ENCODE assay signal across 24 cellular contexts in the genomic region with DNA sequence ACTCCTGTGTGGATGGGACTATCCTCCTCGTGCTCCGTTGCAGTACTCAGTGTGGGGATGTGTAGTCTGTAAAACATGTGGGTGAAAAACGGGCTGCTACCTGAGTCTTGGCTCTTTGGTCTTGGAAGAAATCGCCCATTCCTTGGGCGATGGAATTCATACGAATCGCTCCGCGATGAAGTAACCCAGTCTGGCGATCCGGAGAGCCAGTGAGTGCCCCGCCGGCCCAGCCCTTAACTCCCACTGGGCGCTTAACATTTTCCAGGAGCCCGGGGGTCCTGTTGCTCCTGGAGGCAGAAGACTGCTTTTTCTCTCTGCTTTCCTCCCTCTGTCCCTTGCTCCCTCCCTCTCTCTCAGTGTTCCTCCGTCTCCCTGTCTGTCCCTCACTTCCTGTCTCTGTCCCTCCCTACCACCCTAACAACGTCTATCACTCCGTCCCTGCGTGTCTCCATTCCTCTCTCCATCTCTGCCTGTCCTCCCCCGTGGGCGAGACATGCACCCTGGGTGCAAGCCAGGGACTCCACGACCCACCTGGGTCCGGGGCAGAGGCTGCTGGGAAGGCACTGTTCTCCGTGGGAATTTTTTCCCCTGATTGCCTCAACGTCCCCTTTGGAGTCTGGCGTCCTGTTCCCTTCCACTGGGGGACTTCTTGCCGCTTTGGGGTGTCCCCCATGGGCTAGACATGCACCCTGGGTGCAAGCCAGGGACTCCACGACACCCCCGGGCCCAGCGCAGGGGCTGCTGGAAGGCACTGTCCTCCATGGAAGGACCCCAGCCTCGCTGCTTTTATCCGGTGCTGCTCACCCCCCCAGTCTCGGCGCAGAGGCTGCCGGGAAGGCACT.
A peak's percentile ranks its signal among the peaks of the same experiment; 100 is the strongest.
DNase-seq lines count a peak whose midpoint lies in the region; ATAC-seq, FAIRE-seq and TF ChIP-seq lines count a peak whose summit lies in the region.
"Had no signal": no experiment of that assay in that cellular context is flagged by ENCODE, and none has a peak within 500 bp of the region (broad histone marks: within the 10 kb centered on the region; RNA-seq: fewer than 3 reads in every experiment).

No MANE protein-coding gene starts in this region.

- no peak for FAIRE-seq in K562 (lab: Jason Lieb, UNC)
- FAIRE-seq: A549, GM12878, GM19239 had no signal

- H3K4me3 Mint-ChIP-seq in activated CD8-positive, alpha-beta memory T cell treated with anti-CD3 and anti-CD28 coated beads, Interleukin-2, amount 10 ng/mL, durations not matched to agents 7 days and 5 days: no peak overlapping the region
- H3K4me3 Mint-ChIP-seq: CD14-positive monocyte; CD4-positive, alpha-beta T cell; CD8-positive, alpha-beta memory T cell; GM23338; HFFc6 had no signal

- H3K27ac ChIP-seq in K562 (ENCODE audit: extremely low read depth, low read depth, low read length): no peak overlapping the region
- H3K27ac ChIP-seq in neuronal stem cell (replicated peaks; ENCODE audit: low read length): no peak overlapping the region
- H3K27ac ChIP-seq in testis: no peak overlapping the region
- H3K27ac ChIP-seq: 22Rv1; A549; BLaER1 treated with 17β-estradiol and CSF1 and Interleukin-3, amounts not matched to agents 10 nM and 100 nM had no signal

- intact Hi-C loops in K562 (cut with micrococcal nuclease): loop anchor here (10.0 kb wide), 1 partner anchor 414 kb away; no protein-coding TSS in a partner anchor
- intact Hi-C loops in testis (cut with DNase I; ENCODE audit: low total_unique reads): no loop called here

- H3K4me2 ChIP-seq in K562 (ENCODE audit: insufficient read depth, low read length): no peak overlapping the region
- no peak overlapping the region for H3K4me2 ChIP-seq in neuronal stem cell (ENCODE audit: insufficient read depth, low read length, poor library complexity, severe bottlenecking)
- H3K4me2 ChIP-seq: A549; BLaER1 treated with 17β-estradiol and CSF1 and Interleukin-3, amounts not matched to agents 10 nM and 100 nM; GM23338 had no signal

- POLR2A ChIA-PET in K562 (lab: Yijun Ruan, JAX): no interaction called here

- H2AK5ac ChIP-seq in neuronal stem cell (ENCODE audit: low read depth, low read length): no peak overlapping the region

- H3K79me2 ChIP-seq in K562 (ENCODE audit: control insufficient read depth, insufficient read depth, low read length): no peaks in the 10 kb centered on the region

- no peak overlapping the region for H4K91ac ChIP-seq in neuronal stem cell (ENCODE audit: low read depth, low read length, poor library complexity)

- TF ChIP-seq POLR2A in K562 (conservative IDR thresholded peaks at IDR 0.05) (no peak), testis (IDR thresholded peaks at IDR 0.05) (no peak)

- no peak for TF ChIP-seq RAD21 in K562 (CRISPR knock-in tag; conservative IDR thresholded peaks at IDR 0.05 in 1 of 2, IDR thresholded peaks at IDR 0.05 in 1 of 2)

- DNase-seq in H7: peak; percentile 14
- no peak for DNase-seq in K562 (ENCODE audit: extremely low read depth in 1 of 4, low spot score in 3 of 4)
- no peak for DNase-seq in neuronal stem cell (ENCODE audit: low spot score)
- DNase-seq in testis: no peak
- no peak for DNase-seq in activated CD8-positive, alpha-beta memory T cell treated with anti-CD3 and anti-CD28 coated beads, Interleukin-2, amount 10 ng/mL, durations not matched to agents 7 days and 5 days
- DNase-seq in DMS 273 treated with DMSO at 0.1 percent for 48 hours (lab: John Stamatoyannopoulos, UW): no peak
- DNase-seq in islet precursor cell: no peak
- DNase-seq: ACHN; AML-193; BE2C; CD4-positive, alpha-beta T cell; CD8-positive, alpha-beta memory T cell; DMS79; EL; GDM1; HFFc6 had no signal

- ATAC-seq in K562: no peak
- ATAC-seq in activated CD8-positive, alpha-beta memory T cell treated with anti-CD3 and anti-CD28 coated beads, Interleukin-2, amount 10 ng/mL, durations not matched to agents 7 days and 5 days: no peak
- ATAC-seq: A549, GM12878, GM23338 had no signal

- H4K20me1 ChIP-seq in K562 (replicated peaks; ENCODE audit: control insufficient read depth, insufficient read depth, low read length): no peaks in the 10 kb centered on the region
- H4K20me1 ChIP-seq: BLaER1 treated with 17β-estradiol and CSF1 and Interleukin-3, amounts not matched to agents 10 nM and 100 nM had no signal

- H3K9me3 ChIP-seq in K562 (replicated peaks; ENCODE audit: control insufficient read depth, insufficient read depth, low read depth, low read length) (no peaks in the 10 kb centered on the region), neuronal stem cell (replicated peaks in 1 of 2; ENCODE audit: control insufficient read depth in 2 of 2, insufficient read depth in 1 of 2, low read depth in 1 of 2, low read length in 2 of 2) (peaks cover 0 to 63% of the 10 kb centered on the region in 2 donors), testis (no peaks in the 10 kb centered on the region)
- H3K9me3 ChIP-seq: A549; BE2C; BLaER1 treated with 17β-estradiol and CSF1 and Interleukin-3, amounts not matched to agents 10 nM and 100 nM had no signal

- in situ Hi-C loops in K562 (cut with MboI): loop anchor here (10.0 kb wide), 1 partner anchor 394 kb away; no protein-coding TSS in a partner anchor

- no peak overlapping the region for H2BK15ac ChIP-seq in neuronal stem cell (ENCODE audit: low read length)

- CTCF ChIA-PET in K562 (lab: Yijun Ruan, JAX; ENCODE audit: low intra/inter-chr PET ratio): no interaction called here
- CTCF ChIA-PET in activated CD8-positive, alpha-beta memory T cell treated with anti-CD3 and anti-CD28 coated beads, Interleukin-2, amount 10 ng/mL, durations not matched to agents 7 days and 5 days (lab: Charles Lee): no interaction called here

- no peak overlapping the region for H2BK5ac ChIP-seq in neuronal stem cell (ENCODE audit: low read length)

- H3K36me3 Mint-ChIP-seq in activated CD8-positive, alpha-beta memory T cell treated with anti-CD3 and anti-CD28 coated beads, Interleukin-2, amount 10 ng/mL, durations not matched to agents 7 days and 5 days: no peaks in the 10 kb centered on the region
- H3K36me3 Mint-ChIP-seq: CD14-positive monocyte; CD8-positive, alpha-beta memory T cell had no signal

- H3K23ac ChIP-seq in neuronal stem cell (ENCODE audit: low read depth, low read length, poor library complexity): no peak overlapping the region

- WGBS in K562 (ENCODE audit: insufficient coverage, low coverage, missing lambda C conversion rate): 35% methylated on average over 26 of the region's 35 CpGs
- no CpG with 5 or more reads among the region's 35 CpGs for WGBS in neuronal stem cell (ENCODE audit: extremely low coverage in 2 of 2, insufficient read length in 2 of 2, insufficient replicate concordance in 1 of 2), 2 donors
- WGBS in testis, 2 donors: 78 to 94% methylated on average over 20 to 35 of the region's 35 CpGs

- no peak for TF ChIP-seq EP300 in K562 (IDR thresholded peaks at IDR 0.05; ENCODE audit: low read length)

- no peaks in the 10 kb centered on the region for H3K9me1 ChIP-seq in K562 (ENCODE audit: control insufficient read depth, insufficient read depth, low read length)

- peak overlapping the region; percentile 79 for H2AFZ ChIP-seq in K562 (ENCODE audit: low read depth, low read length)
- H2AFZ ChIP-seq in neuronal stem cell (ENCODE audit: low read length): peak overlapping the region; percentile 64
- H2AFZ ChIP-seq: GM23338 had no signal

- TF ChIP-seq CTCF in K562 (IDR thresholded peaks at IDR 0.05 in 2 of 3, conservative IDR thresholded peaks at IDR 0.05 in 1 of 3; ENCODE audit: insufficient read depth in 2 of 3, low read depth in 1 of 3, low read length in 3 of 3) (no peak), testis (IDR thresholded peaks at IDR 0.05) (no peak)

- H3K4me3 ChIP-seq in H7 (ENCODE audit: insufficient read depth, low read depth, low read length) (no peak overlapping the region), K562 (no peak overlapping the region), neuronal stem cell (ENCODE audit: low read length in 2 of 2) (peak overlapping the region in 1 of 2 donors; percentile 56), testis (peak overlapping the region; percentile 35 to 58)
- H3K4me3 ChIP-seq: A549; BLaER1 treated with 17β-estradiol and CSF1 and Interleukin-3, amounts not matched to agents 10 nM and 100 nM; GM12878; GM23338; HAP-1 had no signal

- H3K4ac ChIP-seq in neuronal stem cell (ENCODE audit: low read length): no peak overlapping the region

- no peak overlapping the region for H3K18ac ChIP-seq in neuronal stem cell (ENCODE audit: low read length)

- H3K9ac ChIP-seq in K562 (ENCODE audit: insufficient read depth in 1 of 2, low read depth in 2 of 2, low read length in 2 of 2) (no peak overlapping the region), neuronal stem cell (ENCODE audit: low read depth, low read length, poor library complexity) (no peak overlapping the region)
- H3K9ac ChIP-seq: BLaER1 treated with 17β-estradiol and CSF1 and Interleukin-3, amounts not matched to agents 10 nM and 100 nM had no signal

- no TSS peak for BruUV-seq in K562 (replicated peaks; lab: Mats Ljungman, UMichigan)

- H4K8ac ChIP-seq in neuronal stem cell (ENCODE audit: low read depth, low read length): no peak overlapping the region

- H3K9me3 Mint-ChIP-seq in activated CD8-positive, alpha-beta memory T cell treated with anti-CD3 and anti-CD28 coated beads, Interleukin-2, amount 10 ng/mL, durations not matched to agents 7 days and 5 days (ENCODE audit: low read depth): no peaks in the 10 kb centered on the region
- H3K9me3 Mint-ChIP-seq: CD4-positive, alpha-beta T cell had no signal

- H2BK12ac ChIP-seq in neuronal stem cell (ENCODE audit: low read length): no peak overlapping the region

- no peaks in the 10 kb centered on the region for H3K27me3 Mint-ChIP-seq in activated CD8-positive, alpha-beta memory T cell treated with anti-CD3 and anti-CD28 coated beads, Interleukin-2, amount 10 ng/mL, durations not matched to agents 7 days and 5 days
- H3K27me3 Mint-ChIP-seq: CD4-positive, alpha-beta T cell had no signal

- H3K14ac ChIP-seq in neuronal stem cell (ENCODE audit: low read length): no peak overlapping the region

- H3K27me3 ChIP-seq in H7 (ENCODE audit: control insufficient read depth, insufficient read depth, low read length): no peaks in the 10 kb centered on the region
- peaks cover 3 to 52% of the 10 kb centered on the region in 2 experiments; a peak in 3 of 5 replicates for H3K27me3 ChIP-seq in K562 (ENCODE audit: control insufficient read depth in 2 of 2, insufficient read depth in 2 of 2, low read length in 2 of 2)
- H3K27me3 ChIP-seq in neuronal stem cell (ENCODE audit: control insufficient read depth in 3 of 3, insufficient read depth in 3 of 3, low read depth in 1 of 3, low read length in 3 of 3): no peaks in the 10 kb centered on the region
- no peaks in the 10 kb centered on the region for H3K27me3 ChIP-seq in testis
- H3K27me3 ChIP-seq: BE2C; BLaER1 treated with 17β-estradiol and CSF1 and Interleukin-3, amounts not matched to agents 10 nM and 100 nM had no signal

- peaks cover 0 to 17% of the 10 kb centered on the region in 2 experiments; a peak in 2 of 5 replicates for H3K4me1 ChIP-seq in K562 (replicated peaks in 1 of 2; ENCODE audit: control insufficient read depth in 2 of 2, insufficient read depth in 2 of 2, low read length in 2 of 2)
- H3K4me1 ChIP-seq in neuronal stem cell (ENCODE audit: control insufficient read depth in 2 of 2, insufficient read depth in 1 of 2, low read depth in 1 of 2, low read length in 2 of 2): no peaks in the 10 kb centered on the region
- peaks cover 6% of the 10 kb centered on the region for H3K4me1 ChIP-seq in testis
- H3K4me1 ChIP-seq: A549; BE2C; BLaER1 treated with 17β-estradiol and CSF1 and Interleukin-3, amounts not matched to agents 10 nM and 100 nM; HAP-1 had no signal

- H3K79me1 ChIP-seq in neuronal stem cell (ENCODE audit: low read depth, low read length): no peaks in the 10 kb centered on the region

- H2BK120ac ChIP-seq in neuronal stem cell (ENCODE audit: low read depth, low read length): no peak overlapping the region

- H3K36me3 ChIP-seq in H7 (replicated peaks; ENCODE audit: control insufficient read depth, insufficient read depth, low read length) (no peaks in the 10 kb centered on the region), K562 (ENCODE audit: control insufficient read depth, insufficient read depth, low read length) (no peaks in the 10 kb centered on the region), neuronal stem cell (replicated peaks in 1 of 2; ENCODE audit: control insufficient read depth in 2 of 2, insufficient read depth in 2 of 2, low read length in 2 of 2) (no peaks in the 10 kb centered on the region), testis (ENCODE audit: low read depth, missing control alignments) (no peaks in the 10 kb centered on the region)
- H3K36me3 ChIP-seq: BE2C; BLaER1 treated with 17β-estradiol and CSF1 and Interleukin-3, amounts not matched to agents 10 nM and 100 nM; HAP-1 had no signal

- H3K27ac Mint-ChIP-seq in activated CD8-positive, alpha-beta memory T cell treated with anti-CD3 and anti-CD28 coated beads, Interleukin-2, amount 10 ng/mL, durations not matched to agents 7 days and 5 days: no peak overlapping the region
- H3K27ac Mint-ChIP-seq: CD14-positive monocyte; CD4-positive, alpha-beta T cell; CD8-positive, alpha-beta memory T cell; GM23338; HFFc6 had no signal

- H3K4me1 Mint-ChIP-seq in activated CD8-positive, alpha-beta memory T cell treated with anti-CD3 and anti-CD28 coated beads, Interleukin-2, amount 10 ng/mL, durations not matched to agents 7 days and 5 days: no peaks in the 10 kb centered on the region
- H3K4me1 Mint-ChIP-seq: CD14-positive monocyte, GM23338 had no signal

Comparison
In these comparisons a context has a peak if more than half of its experiments do, and no peak if none do; other contexts are left out.
1. H3K4me3 ChIP-seq: peak in testis (2 of 2); none in H7 (single experiment) and K562 (single experiment).